ENCODE assay signal across 14 cellular contexts in the genomic region with DNA sequence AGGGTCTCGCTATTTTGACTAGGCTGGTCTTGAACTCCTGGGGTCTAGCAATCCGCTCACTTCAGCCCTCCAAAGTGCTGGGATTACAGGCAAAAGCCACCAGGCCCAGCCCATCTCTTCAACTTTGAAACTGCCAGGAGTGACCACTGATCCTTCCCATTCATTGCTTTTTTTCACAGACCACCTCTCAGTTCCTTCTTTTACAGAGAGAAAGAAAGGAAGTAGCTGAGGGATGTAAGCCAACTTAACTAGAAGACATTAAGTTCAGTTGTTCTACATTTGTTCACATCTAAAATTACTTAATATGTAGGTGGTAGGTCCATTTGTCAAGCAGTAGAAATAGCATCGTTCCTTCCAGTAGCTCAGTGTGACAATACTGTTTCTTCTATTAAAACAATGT.
"Had no signal": no experiment of that assay in that cellular context is flagged by ENCODE, and none has a peak within 500 bp of the region (broad histone marks: within the 10 kb centered on the region; RNA-seq: fewer than 3 reads in every experiment).

No MANE protein-coding gene starts in this region.

- H3K9me3 ChIP-seq: tibial artery had no signal

- H3K27ac ChIP-seq: tibial artery, WERI-Rb-1 had no signal

- H3K27me3 ChIP-seq: dorsolateral prefrontal cortex, tibial artery had no signal

- H3K36me3 ChIP-seq: tibial artery, WERI-Rb-1 had no signal

- DNase-seq: activated CD4-positive, alpha-beta T cell treated with anti-CD3 and anti-CD28 coated beads for 1 hour; activated CD8-positive, alpha-beta memory T cell treated with anti-CD3 and anti-CD28 coated beads for 24 hours; activated CD8-positive, alpha-beta memory T cell treated with anti-CD3 and anti-CD28 coated beads, Interleukin-2, amount 50 U/mL, for 48 hours; activated effector memory CD4-positive, alpha-beta T cell treated with Interleukin-2 at 50 U/mL for 16 hours; activated naive CD4-positive, alpha-beta T cell treated with anti-CD3 and anti-CD28 coated beads, Interleukin-2, amount 10 ng/mL, durations not matched to agents 7 days and 5 days; activated T-cell treated with anti-CD3 and anti-CD28 coated beads, Interleukin-2, amount 50 U/mL, for 48 hours; foreskin fibroblast; left colon; stimulated activated CD4-positive, alpha-beta T cell treated with anti-CD3 and anti-CD28 coated beads, Interleukin-2, amount 100 ng/mL, for 24 hours; stimulated activated naive CD8-positive, alpha-beta T cell treated with anti-CD3 and anti-CD28 coated beads, Interleukin-15, Interleukin-2, amounts not matched to agents 100 U/mL and 50 U/mL, for 24 hours; T-helper 17 cell; WERI-Rb-1 had no signal

- ATAC-seq: left colon; stimulated activated naive CD8-positive, alpha-beta T cell treated with anti-CD3 and anti-CD28 coated beads, Interleukin-15, Interleukin-2, amounts not matched to agents 100 U/mL and 50 U/mL, for 24 hours; T-helper 17 cell had no signal

- H3K4me3 ChIP-seq: dorsolateral prefrontal cortex, tibial artery had no signal
